ENCODE assay signal across 9 cellular contexts in genomic region chr22:31161386-31161785, GRCh38. TPM values are rescaled to one million over a fixed set of nuclear protein-coding genes. Genes with fewer than 3 reads are reported as not detected.
DNase-seq lines count a peak whose midpoint lies in the region; ATAC-seq, FAIRE-seq and TF ChIP-seq lines count a peak whose summit lies in the region.
"Had no signal": no experiment of that assay in that cellular context is flagged by ENCODE, and none has a peak within 500 bp of the region (broad histone marks: within the 10 kb centered on the region; RNA-seq: fewer than 3 reads in every experiment).

No MANE protein-coding gene starts in this region.

- DNase-seq in endothelial cell (ENCODE audit: low spot score) = no peak
- no peak for DNase-seq in osteocyte (ENCODE audit: extremely low spot score, unreplicated experiment)
- no peak for DNase-seq in cerebellar cortex (ENCODE audit: low spot score)
- no peak for DNase-seq in epidermal melanocyte (ENCODE audit: insufficient read length, low spot score)
- DNase-seq in D721Med (ENCODE audit: insufficient read length, low spot score) = no peak
- DNase-seq: NCI-H187 had no signal

- no peaks in the 10 kb centered on the region for H3K9me3 ChIP-seq in BLaER1 treated with 17β-estradiol and CSF1 and Interleukin-3, amounts not matched to agents 10 nM and 100 nM (replicated peaks in 1 of 11)
- no peaks in the 10 kb centered on the region for H3K9me3 ChIP-seq in OCI-LY1 (ENCODE audit: low read length)

- H3K4me1 ChIP-seq in BLaER1 treated with 17β-estradiol and CSF1 and Interleukin-3, amounts not matched to agents 10 nM and 100 nM = peaks cover 16 to 47% (median 25%) of the 10 kb centered on the region in 10 experiments
- H3K4me1 ChIP-seq in OCI-LY1 (ENCODE audit: insufficient read depth, low read length, severe bottlenecking) = peaks cover 35% of the 10 kb centered on the region

- H3K9ac ChIP-seq in BLaER1 treated with 17β-estradiol and CSF1 and Interleukin-3, amounts not matched to agents 10 nM and 100 nM = peak overlapping the region in 9 of 11 experiments; percentile 84 to 92 (median 87); a peak in 13 of 22 replicates
- H3K9ac ChIP-seq in OCI-LY1 (ENCODE audit: low read length) = peak overlapping the region; percentile 74; the same call in 1 of the 2 replicates

- H3K27ac Mint-ChIP-seq in endothelial cell (ENCODE audit: unreplicated experiment) (no peak overlapping the region), osteocyte (ENCODE audit: unreplicated experiment) (no peak overlapping the region)

- no peak for ATAC-seq in GM21737 (IDR thresholded peaks at IDR 0.05; ENCODE audit: unreplicated experiment)

- peaks cover 20 to 34% (median 32%) of the 10 kb centered on the region in 11 experiments; a peak in 21 of 22 replicates for H3K36me3 ChIP-seq in BLaER1 treated with 17β-estradiol and CSF1 and Interleukin-3, amounts not matched to agents 10 nM and 100 nM
- no peaks in the 10 kb centered on the region for H3K36me3 ChIP-seq in OCI-LY1 (ENCODE audit: insufficient read depth, low read length)

- peak overlapping the region; percentile 77 to 96 (median 89) for H3K4me2 ChIP-seq in BLaER1 treated with 17β-estradiol and CSF1 and Interleukin-3, amounts not matched to agents 10 nM and 100 nM
- H3K4me2 ChIP-seq in OCI-LY1 (ENCODE audit: low read length) = peak overlapping the region; percentile 81

- H3K36me3 Mint-ChIP-seq in endothelial cell (ENCODE audit: low read depth, unreplicated experiment) (peaks cover 9% of the 10 kb centered on the region), osteocyte (ENCODE audit: unreplicated experiment) (peaks cover 11% of the 10 kb centered on the region)

- H4K20me1 ChIP-seq in BLaER1 treated with 17β-estradiol and CSF1 and Interleukin-3, amounts not matched to agents 10 nM and 100 nM = peaks cover 0 to 53% (median 8%) of the 10 kb centered on the region in 11 experiments; a peak in 10 of 22 replicates
- no peaks in the 10 kb centered on the region for H4K20me1 ChIP-seq in OCI-LY1 (ENCODE audit: insufficient read depth, low read length)

- no peaks in the 10 kb centered on the region for H3K9me2 ChIP-seq in OCI-LY1 (ENCODE audit: low read depth, low read length)

- no peak for FAIRE-seq in D721Med (lab: Jason Lieb, UNC)

- peaks cover 20% of the 10 kb centered on the region for H3K4me1 Mint-ChIP-seq in endothelial cell (ENCODE audit: unreplicated experiment)
- peaks cover 29% of the 10 kb centered on the region for H3K4me1 Mint-ChIP-seq in osteocyte (ENCODE audit: unreplicated experiment)

- H3K4me3 ChIP-seq in BLaER1 treated with 17β-estradiol and CSF1 and Interleukin-3, amounts not matched to agents 10 nM and 100 nM = peak overlapping the region in 9 of 10 experiments; percentile 3 to 86 (median 76); a peak in 12 of 20 replicates
- peak overlapping the region; percentile 82 for H3K4me3 ChIP-seq in OCI-LY1 (ENCODE audit: low read depth, low read length, poor library complexity, severe bottlenecking)

- no peak for TF ChIP-seq CTCF in OCI-LY1 (IDR thresholded peaks at IDR 0.05; ENCODE audit: low read length)
- no peak for TF ChIP-seq CTCF in endothelial cell (IDR thresholded peaks at IDR 0.05; ENCODE audit: unreplicated experiment)
- no peak for TF ChIP-seq CTCF in osteocyte (IDR thresholded peaks at IDR 0.05)
- TF ChIP-seq CTCF in D721Med (IDR thresholded peaks at IDR 0.05; ENCODE audit: insufficient read depth, missing control alignments) = no peak

- H3K79me2 ChIP-seq in OCI-LY1 (ENCODE audit: insufficient read depth, low read length) = peaks cover 7% of the 10 kb centered on the region; the same call in 1 of the 2 replicates

- H3K27me3 Mint-ChIP-seq in endothelial cell (ENCODE audit: unreplicated experiment) (peaks cover 6% of the 10 kb centered on the region), osteocyte (ENCODE audit: unreplicated experiment) (no peaks in the 10 kb centered on the region)

- no peak overlapping the region for H2AFZ ChIP-seq in OCI-LY1 (ENCODE audit: low read length)

- H3F3A ChIP-seq in OCI-LY1 (ENCODE audit: insufficient read depth, low read length) = no peaks in the 10 kb centered on the region

- H3K27me3 ChIP-seq in BLaER1 treated with 17β-estradiol and CSF1 and Interleukin-3, amounts not matched to agents 10 nM and 100 nM = no peaks in the 10 kb centered on the region
- H3K27me3 ChIP-seq in OCI-LY1 (ENCODE audit: insufficient read depth, low read length) = no peaks in the 10 kb centered on the region

- H3K9me3 Mint-ChIP-seq in endothelial cell (ENCODE audit: unreplicated experiment) (no peaks in the 10 kb centered on the region), osteocyte (ENCODE audit: unreplicated experiment) (no peaks in the 10 kb centered on the region)

- H3K27ac ChIP-seq in BLaER1 treated with 17β-estradiol and CSF1 and Interleukin-3, amounts not matched to agents 10 nM and 100 nM = no peak overlapping the region; a peak in 1 of 22 replicates
- H3K27ac ChIP-seq in OCI-LY1 (ENCODE audit: low read depth, low read length, poor library complexity, severe bottlenecking) = no peak overlapping the region

- H3K4me3 Mint-ChIP-seq in endothelial cell (ENCODE audit: unreplicated experiment) = peak overlapping the region; percentile 97
- H3K4me3 Mint-ChIP-seq in osteocyte (ENCODE audit: unreplicated experiment) = peak overlapping the region; percentile 99

RNA-seq across cellular contexts. Expression of gene RNF185, which starts 1.4 kb away (rescaled TPM):
- 30.9 TPM for total RNA-seq in endothelial cell (ENCODE audit: unreplicated experiment)
- total RNA-seq in osteocyte = 32.7 and 34.0 TPM in 2 replicates

RNA-seq across cellular contexts. Expression of gene PLA2G3, which starts 21.1 kb away (rescaled TPM):
- total RNA-seq in endothelial cell (ENCODE audit: unreplicated experiment) (2.8 TPM), osteocyte (0.13 TPM in 1 of 2 replicates, not detected in the other)

RNA-seq across cellular contexts. Expression of gene INPP5J, which starts 38.6 kb away (rescaled TPM):
- total RNA-seq in endothelial cell (ENCODE audit: unreplicated experiment) = 2.8 TPM
- 3.0 and 3.5 TPM in 2 replicates for total RNA-seq in osteocyte

RNA-seq across cellular contexts. Expression of gene LIMK2, which starts 50.7 kb away (rescaled TPM):
- total RNA-seq in endothelial cell (ENCODE audit: unreplicated experiment) (248 TPM), osteocyte (49.8 and 53.9 TPM in 2 replicates)

RNA-seq across cellular contexts. Expression of gene SELENOM, which starts 54.0 kb away (rescaled TPM):
- 35.4 TPM for total RNA-seq in endothelial cell (ENCODE audit: unreplicated experiment)
- total RNA-seq in osteocyte = 176 and 186 TPM in 2 replicates
